Comparison of ENCODE assay signal across 7 cellular contexts in genomic region chr3:192849822-192850221, GRCh38.
DNase-seq lines count a peak whose midpoint lies in the region; ATAC-seq, FAIRE-seq and TF ChIP-seq lines count a peak whose summit lies in the region.
"Not testable (repeated sequence)": the region's sequence is repeated elsewhere in the genome, so short reads cannot be mapped to it uniquely, and the experiment has no call there.

No MANE protein-coding gene starts in this region.

- CTCF ChIA-PET in RWPE1 (lab: Yijun Ruan, JAX), result interaction anchor here (1.0 kb wide), 1 partner anchor 33 kb away, joined by 10 read pairs; no protein-coding TSS in a partner anchor
- CTCF ChIA-PET in mammary epithelial cell (lab: Charles Lee; ENCODE audit: low non-redundant PET), result not testable (repeated sequence)

- not testable (repeated sequence) for TF ChIP-seq CTCF in GM12865 (IDR thresholded peaks at IDR 0.05; ENCODE audit: insufficient read depth, low read depth, low read length, missing control alignments); RWPE1 (conservative IDR thresholded peaks at IDR 0.05; ENCODE audit: low read depth); mammary epithelial cell (conservative IDR thresholded peaks at IDR 0.05 in 1 of 2, IDR thresholded peaks at IDR 0.05 in 1 of 2; ENCODE audit: extremely low read depth in 1 of 2, insufficient read depth in 1 of 2, low read depth in 1 of 2, low read length in 2 of 2); keratinocyte (optimal IDR thresholded peaks at IDR 0.05 in 1 of 3, IDR thresholded peaks at IDR 0.05 in 1 of 3, conservative IDR thresholded peaks at IDR 0.05 in 1 of 3; ENCODE audit: extremely low read depth in 1 of 3, insufficient read depth in 2 of 3, low read length in 3 of 3); transverse colon (IDR thresholded peaks at IDR 0.05)

- TF ChIP-seq POLR2A in transverse colon (IDR thresholded peaks at IDR 0.05), result not testable (repeated sequence)

- peak; percentile 2 for ATAC-seq in GM21723 (IDR thresholded peaks at IDR 0.05; ENCODE audit: unreplicated experiment)

- H3K27ac ChIP-seq in RWPE1 (peak overlapping the region; percentile 87), mammary epithelial cell (ENCODE audit: insufficient read depth, low read depth, low read length) (peak overlapping the region; percentile 90), keratinocyte (ENCODE audit: control insufficient read depth, insufficient read depth, low read length) (peak overlapping the region; percentile 96), mucosa of rectum (ENCODE audit: low read depth in 2 of 2, low read length in 2 of 2) (peak overlapping the region; percentile 49 to 76), transverse colon (peak overlapping the region; percentile 58 to 73 (median 68))

- H3K79me2 ChIP-seq in mammary epithelial cell (ENCODE audit: insufficient read depth, low read length) (peaks cover 21% of the 10 kb centered on the region), keratinocyte (ENCODE audit: control insufficient read depth, insufficient read depth, low read length) (peaks cover 20% of the 10 kb centered on the region)

- not testable (repeated sequence) for H3K36me3 ChIP-seq in mammary epithelial cell (ENCODE audit: insufficient read depth, low read length); keratinocyte (ENCODE audit: control insufficient read depth in 2 of 2, extremely low read depth in 1 of 2, insufficient read depth in 2 of 2, low read length in 2 of 2); mucosa of rectum (ENCODE audit: control insufficient read depth in 2 of 2, insufficient read depth in 2 of 2, low read length in 2 of 2); transverse colon

- H2AFZ ChIP-seq in mammary epithelial cell (ENCODE audit: low read depth, low read length), result peak overlapping the region; percentile 78
- not testable (repeated sequence) for H2AFZ ChIP-seq in keratinocyte (ENCODE audit: control insufficient read depth, low read length)

- peak overlapping the region; percentile 62 for H3K4me3 ChIP-seq in GM12865 (ENCODE audit: low read depth, low read length)
- not testable (repeated sequence) for H3K4me3 ChIP-seq in mammary epithelial cell (replicated peaks in 1 of 3; ENCODE audit: insufficient read depth in 1 of 3, low read depth in 2 of 3, low read length in 3 of 3); mucosa of rectum (ENCODE audit: low read length in 2 of 2); transverse colon
- peak overlapping the region in 2 of 3 experiments; percentile 31 to 47 for H3K4me3 ChIP-seq in keratinocyte (ENCODE audit: control insufficient read depth in 2 of 3, extremely low read depth in 1 of 3, insufficient read depth in 2 of 3, low read depth in 1 of 3, low read length in 3 of 3)

- H3K9me1 ChIP-seq in keratinocyte (ENCODE audit: control insufficient read depth, extremely low read depth, insufficient read depth, low read length), result not testable (repeated sequence)

- in situ Hi-C loops in mammary epithelial cell (cut with MboI; ENCODE audit: low sequenced_read_pairs in 2 of 2); transverse colon (cut with MboI; ENCODE audit: low pct_ligation_motif_present in 1 of 4, low pct_unique_long_range_greater_than_20kb in 1 of 4, low sequenced_read_pairs in 3 of 4): not testable (repeated sequence)

- dilution Hi-C loops in mammary epithelial cell (cut with HindIII; ENCODE audit: low sequenced_read_pairs), result loop anchor here (5.0 kb wide), 1 partner anchor 107 kb away; no protein-coding TSS in a partner anchor
- dilution Hi-C loops in keratinocyte (cut with MboI; ENCODE audit: extremely low pct_ligation_motif_present, low sequenced_read_pairs), result not testable (repeated sequence)

- intact Hi-C loops in mammary epithelial cell (cut with micrococcal nuclease), result loop anchor here (1.0 to 5.0 kb wide), 3 partner anchors 29 to 67 kb away; partner anchors contain the start of gene MB21D2
- intact Hi-C loops in transverse colon (cut with DNase I; ENCODE audit: low total_unique reads), result not testable (repeated sequence)

- DNase-seq in GM12865 (ENCODE audit: low read depth), result peak; percentile 75
- DNase-seq in RWPE1 (ENCODE audit: low spot score); mammary epithelial cell; keratinocyte (ENCODE audit: low read depth, low spot score); transverse colon: not testable (repeated sequence)

- H3K4me2 ChIP-seq in mammary epithelial cell (ENCODE audit: insufficient read depth, low read depth, low read length) (peak overlapping the region; percentile 85), keratinocyte (ENCODE audit: control insufficient read depth, extremely low read depth, insufficient read depth, low read depth, low read length) (peak overlapping the region; percentile 90)

- TF ChIP-seq EP300 in transverse colon (IDR thresholded peaks at IDR 0.05; ENCODE audit: low read depth), result not testable (repeated sequence)

- peaks cover 27% of the 10 kb centered on the region for H3K4me1 ChIP-seq in mammary epithelial cell (ENCODE audit: insufficient read depth, low read length)
- peaks cover 38% of the 10 kb centered on the region for H3K4me1 ChIP-seq in keratinocyte (ENCODE audit: control insufficient read depth, extremely low read depth, insufficient read depth, low read length)
- peaks cover 12 to 27% of the 10 kb centered on the region in 2 donors for H3K4me1 ChIP-seq in mucosa of rectum (ENCODE audit: control insufficient read depth in 2 of 2, insufficient read depth in 2 of 2, low read length in 2 of 2)
- H3K4me1 ChIP-seq in transverse colon, result peaks cover 3 to 33% (median 26%) of the 10 kb centered on the region in 4 donors

- H3K9me3 ChIP-seq in mammary epithelial cell (replicated peaks; ENCODE audit: insufficient read depth, low read length); keratinocyte (ENCODE audit: control insufficient read depth, low read depth, low read length); mucosa of rectum (ENCODE audit: control insufficient read depth in 2 of 2, low read length in 2 of 2); transverse colon: not testable (repeated sequence)

- WGBS in mammary epithelial cell (ENCODE audit: low coverage, missing lambda C conversion rate), result 88% methylated on average over 9 of the region's 11 CpGs
- 79 to 94% methylated on average over 4 to 11 of the region's 11 CpGs for WGBS in transverse colon (ENCODE audit: low coverage in 1 of 2), 2 donors

- FAIRE-seq in keratinocyte (lab: Jason Lieb, UNC), result not testable (repeated sequence)

- POLR2A ChIA-PET in RWPE1 (lab: Yijun Ruan, JAX; ENCODE audit: low non-redundant PET), result not testable (repeated sequence)

- BruUV-seq in mammary epithelial cell (replicated peaks; lab: Mats Ljungman, UMichigan), result not testable (repeated sequence)

- H3K9ac ChIP-seq in mammary epithelial cell (ENCODE audit: insufficient read depth, low read length); mucosa of rectum (ENCODE audit: low read depth in 1 of 2, low read length in 2 of 2): not testable (repeated sequence)
- peak overlapping the region; percentile 83 for H3K9ac ChIP-seq in keratinocyte (ENCODE audit: control insufficient read depth, extremely low read depth, insufficient read depth, low read length)

- not testable (repeated sequence) for H3K27me3 ChIP-seq in mammary epithelial cell (ENCODE audit: insufficient read depth, low read length); keratinocyte (ENCODE audit: control insufficient read depth, extremely low read depth, insufficient read depth, low read length); mucosa of rectum (ENCODE audit: control insufficient read depth in 2 of 2, insufficient read depth in 2 of 2, low read length in 2 of 2); transverse colon

- not testable (repeated sequence) for H4K20me1 ChIP-seq in mammary epithelial cell (ENCODE audit: insufficient read depth, low read length); keratinocyte (ENCODE audit: control insufficient read depth, extremely low read depth, insufficient read depth, low read length)
